16 cellular contexts compared by ENCODE assay signal in the genomic region with DNA sequence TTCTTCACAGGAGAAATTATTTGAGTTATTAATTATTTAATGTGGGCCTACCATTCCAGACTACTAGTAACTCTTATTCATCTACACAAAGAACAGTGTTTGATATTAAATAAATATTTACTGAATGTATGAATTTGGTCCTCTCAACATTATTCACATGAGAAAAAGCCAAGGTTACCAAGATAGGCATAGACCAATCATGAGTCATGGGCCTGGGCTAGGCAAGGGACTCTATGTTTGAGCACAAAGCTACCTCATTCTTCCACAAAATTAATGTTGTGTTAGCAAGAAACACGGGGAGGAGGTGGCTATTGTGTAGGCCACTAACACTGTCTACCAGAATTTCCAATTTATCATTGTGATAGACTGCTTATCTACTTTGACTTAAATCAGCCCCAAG.
"Had no signal": no experiment of that assay in that cellular context is flagged by ENCODE, and none has a peak within 500 bp of the region (broad histone marks: within the 10 kb centered on the region; RNA-seq: fewer than 3 reads in every experiment).

No MANE protein-coding gene starts in this region.

- DNase-seq: activated CD4-positive, alpha-beta T cell treated with anti-CD3 and anti-CD28 coated beads for 36 hours; activated CD4-positive, alpha-beta T cell treated with anti-CD3 and anti-CD28 coated beads, Interleukin-2, amount 50 U/mL, for 48 hours; activated naive CD4-positive, alpha-beta T cell; activated naive CD8-positive, alpha-beta T cell treated with anti-CD3 and anti-CD28 coated beads for 36 hours; amniotic stem cell; erythroblast; occipital lobe; posterior cingulate gyrus; stimulated activated CD4-positive, alpha-beta T cell treated with anti-CD3 and anti-CD28 coated beads, Interleukin-12 subunit alpha, Interleukin-12 subunit beta, amount 100 ng/mL, for 4 hours; stimulated activated CD4-positive, alpha-beta T cell treated with anti-CD3 and anti-CD28 coated beads, Interleukin-2, amount 100 ng/mL, for 24 hours; stimulated activated naive CD4-positive, alpha-beta T cell treated with Interleukin-2 at 50 U/mL for 16 hours; thyroid gland had no signal

- H3K4me3 Mint-ChIP-seq: activated CD4-positive, alpha-beta T cell treated with anti-CD3 and anti-CD28 coated beads for 36 hours; activated naive CD8-positive, alpha-beta T cell treated with anti-CD3 and anti-CD28 coated beads for 36 hours; brain; memory B cell; WTC11 had no signal

- H3K27me3 ChIP-seq: thyroid gland had no signal

- ATAC-seq: activated CD4-positive, alpha-beta T cell treated with anti-CD3 and anti-CD28 coated beads for 36 hours; WTC11 had no signal

- H3K4me1 Mint-ChIP-seq: activated CD4-positive, alpha-beta T cell treated with anti-CD3 and anti-CD28 coated beads for 36 hours; activated naive CD8-positive, alpha-beta T cell treated with anti-CD3 and anti-CD28 coated beads for 36 hours; brain; memory B cell had no signal

- H3K36me3 ChIP-seq: thyroid gland had no signal

- H3K27ac Mint-ChIP-seq: activated CD4-positive, alpha-beta T cell treated with anti-CD3 and anti-CD28 coated beads for 36 hours; activated naive CD8-positive, alpha-beta T cell treated with anti-CD3 and anti-CD28 coated beads for 36 hours; brain; memory B cell; WTC11 had no signal

- H3K36me3 Mint-ChIP-seq: activated naive CD8-positive, alpha-beta T cell treated with anti-CD3 and anti-CD28 coated beads for 36 hours; brain; memory B cell; WTC11 had no signal

- H3K4me3 ChIP-seq: coronary artery, thyroid gland had no signal

- H3K27ac ChIP-seq: coronary artery, thyroid gland had no signal

- H3K9me3 ChIP-seq: thyroid gland had no signal

- H3K27me3 Mint-ChIP-seq: memory B cell had no signal

- H3K4me1 ChIP-seq: thyroid gland had no signal
